8 cellular contexts compared by ENCODE assay signal in genomic region chr9:114291064-114291474, GRCh38. TPM values are rescaled to one million over a fixed set of nuclear protein-coding genes. Genes with fewer than 3 reads are reported as not detected.
DNase-seq lines count a peak whose midpoint lies in the region; ATAC-seq and TF ChIP-seq lines count a peak whose summit lies in the region.

No MANE protein-coding gene starts in this region.

- peak; percentile 80 to 95 (median 95) for TF ChIP-seq CTCF in HCT116 (IDR thresholded peaks at IDR 0.05 in 2 of 3, conservative IDR thresholded peaks at IDR 0.05 in 1 of 3; ENCODE audit: borderline replicate concordance in 1 of 3, insufficient read depth in 1 of 3, low read depth in 2 of 3, low read length in 2 of 3)
- peak; percentile 98 for TF ChIP-seq CTCF in PC-9 (conservative IDR thresholded peaks at IDR 0.05)
- peak; percentile 82 for TF ChIP-seq CTCF in fibroblast of the aortic adventitia (IDR thresholded peaks at IDR 0.05; ENCODE audit: insufficient read depth, low read length)
- peak; percentile 90 for TF ChIP-seq CTCF in neutrophil (IDR thresholded peaks at IDR 0.05)

- H3F3A ChIP-seq in PC-9 (ENCODE audit: insufficient read depth, low read depth) = no peaks in the 10 kb centered on the region

- H2AFZ ChIP-seq in HCT116 (ENCODE audit: low read depth, low read length, poor library complexity, severe bottlenecking) (no peak overlapping the region), PC-9 (no peak overlapping the region)

- H3K27ac ChIP-seq in HCT116 (ENCODE audit: low read depth, low read length) = no peak overlapping the region
- H3K27ac ChIP-seq in PC-9 = no peak overlapping the region
- no peak overlapping the region for H3K27ac ChIP-seq in neutrophil

- H4K20me1 ChIP-seq in HCT116 (ENCODE audit: insufficient read depth) (no peaks in the 10 kb centered on the region), PC-9 (ENCODE audit: insufficient read depth) (no peaks in the 10 kb centered on the region)

- H3K9me2 ChIP-seq in HCT116 (ENCODE audit: insufficient read depth) (no peaks in the 10 kb centered on the region), PC-9 (ENCODE audit: insufficient read depth) (no peaks in the 10 kb centered on the region)

- H3K4me3 ChIP-seq in HCT116 (replicated peaks in 1 of 2; ENCODE audit: low read depth in 1 of 2, low read length in 2 of 2) (no peak overlapping the region), PC-9 (no peak overlapping the region), fibroblast of the aortic adventitia (ENCODE audit: low read depth, low read length) (no peak overlapping the region), neutrophil (ENCODE audit: low read depth in 1 of 2, low read length in 1 of 2) (no peak overlapping the region)

- H3K4me2 ChIP-seq in HCT116 (ENCODE audit: low read length) = no peak overlapping the region
- no peak overlapping the region for H3K4me2 ChIP-seq in PC-9

- TF ChIP-seq POLR2A in HCT116 (IDR thresholded peaks at IDR 0.05; ENCODE audit: borderline replicate concordance, extremely low read depth, insufficient read depth, insufficient read length) = no peak

- H3K4me1 ChIP-seq in HCT116 (ENCODE audit: control insufficient read depth in 1 of 2, insufficient read depth in 2 of 2, low read length in 2 of 2) (no peaks in the 10 kb centered on the region), PC-9 (replicated peaks; ENCODE audit: insufficient read depth) (no peaks in the 10 kb centered on the region), neutrophil (ENCODE audit: control insufficient read depth in 1 of 2, insufficient read depth in 1 of 2, low read depth in 1 of 2, low read length in 1 of 2) (no peaks in the 10 kb centered on the region)

- CTCF ChIA-PET in HCT116 (lab: Charles Lee) (interaction anchor here (0.7 to 5.4 kb wide), 16 partner anchors 9 to 609 kb away, joined by 3 to 120 read pairs (median 4); partner anchors contain the start of gene COL27A1), PC-9 (lab: Charles Lee) (interaction anchor here (0.6 to 1.6 kb wide), 8 partner anchors 9 to 1016 kb away, joined by 3 to 18 read pairs (median 4); partner anchors contain the start of gene COL27A1)

- H3K9me3 ChIP-seq in HCT116 (ENCODE audit: control insufficient read depth in 1 of 2, insufficient read depth in 1 of 2, low read depth in 1 of 2, low read length in 2 of 2) = no peaks in the 10 kb centered on the region
- no peaks in the 10 kb centered on the region; the same call in 1 of the 2 replicates for H3K9me3 ChIP-seq in PC-9 (ENCODE audit: insufficient read depth, low read depth)
- peaks cover 3% of the 10 kb centered on the region for H3K9me3 ChIP-seq in neutrophil

- H3K27me3 ChIP-seq in HCT116 (ENCODE audit: insufficient read depth, low read length) (no peaks in the 10 kb centered on the region), PC-9 (ENCODE audit: insufficient read depth, low read depth) (peaks cover 9% of the 10 kb centered on the region; the same call in 1 of the 2 replicates), neutrophil (peaks cover 18% of the 10 kb centered on the region)

- peak; percentile 85 for ATAC-seq in HCT116
- no peak for ATAC-seq in GM18498 (IDR thresholded peaks at IDR 0.05; ENCODE audit: unreplicated experiment)

- H3K9ac ChIP-seq in HCT116 (ENCODE audit: low read length) = no peak overlapping the region

- BruUV-seq in HCT116 (replicated peaks; lab: Mats Ljungman, UMichigan) (no TSS peak), PC-9 (replicated peaks; lab: Mats Ljungman, UMichigan) (no TSS peak)

- H3K36me3 ChIP-seq in HCT116 (ENCODE audit: control insufficient read depth in 1 of 2, insufficient read depth in 2 of 2, low read length in 2 of 2) (peaks cover 0 to 8% of the 10 kb centered on the region in 2 experiments; a peak in 1 of 4 replicates), PC-9 (ENCODE audit: low read depth) (no peaks in the 10 kb centered on the region), neutrophil (no peaks in the 10 kb centered on the region)

- DNase-seq in CD1c-positive myeloid dendritic cell (ENCODE audit: extremely low spot score) = peak; percentile 79
- DNase-seq in HCT116 (ENCODE audit: low read depth, low spot score) = peak; percentile 51
- DNase-seq in PC-9 = peak in 1 of 2 experiments; percentile 70
- DNase-seq in activated T-helper 1 cell treated with Interleukin-2 at 50 U/mL for 16 hours (ENCODE audit: low read depth) = peak; percentile 52
- DNase-seq in fibroblast of the aortic adventitia (ENCODE audit: low read depth) = peak; percentile 74
- peak; percentile 91 for DNase-seq in superior temporal gyrus (ENCODE audit: extremely low spot score)

- POLR2A ChIA-PET in HCT116 (lab: Charles Lee) = no interaction called here
- POLR2A ChIA-PET in PC-9 (lab: Charles Lee; ENCODE audit: unreplicated experiment) = no interaction called here

- TF ChIP-seq RAD21 in HCT116 (IDR thresholded peaks at IDR 0.05; ENCODE audit: low read depth) = peak; percentile 95

- RAD21 ChIA-PET in HCT116 (lab: Charles Lee; ENCODE audit: low non-redundant PET in 1 of 2, low total read pairs in 2 of 2, uncharacterized antibody in 2 of 2, unreplicated experiment in 2 of 2) = interaction anchor here (0.6 to 2.5 kb wide), 10 partner anchors 12 to 209 kb away, joined by 3 to 19 read pairs (median 4); partner anchors contain the start of gene COL27A1 (in 1 of the 2)

- H3K79me2 ChIP-seq in HCT116 (ENCODE audit: insufficient read depth, low read length) = no peaks in the 10 kb centered on the region
- no peaks in the 10 kb centered on the region for H3K79me2 ChIP-seq in PC-9 (ENCODE audit: low read depth)

- intact Hi-C loops in HCT116 (cut with micrococcal nuclease) = loop anchor here (1.0 to 5.0 kb wide), 4 partner anchors 136 to 554 kb away; partner anchors contain the start of gene COL27A1
- intact Hi-C loops in PC-9 (cut with micrococcal nuclease; ENCODE audit: unreplicated experiment) = loop anchor here (1.0 to 2.0 kb wide), 4 partner anchors 136 to 554 kb away; partner anchors contain the start of gene COL27A1

TF ChIP-seq in HCT116, 20 proteins besides CTCF, POLR2A, EP300 and RAD21:
- TF ChIP-seq REST (IDR thresholded peaks at IDR 0.05; ENCODE audit: low read depth) (no peak), FOSL1 (IDR thresholded peaks at IDR 0.05; ENCODE audit: low read depth) (no peak), CEBPB (IDR thresholded peaks at IDR 0.05; ENCODE audit: low read depth) (no peak), EGR1 (IDR thresholded peaks at IDR 0.05; ENCODE audit: low read depth) (peak; percentile 42; the same call in 1 of the 2 replicates), EZH2phosphoT487 (IDR thresholded peaks at IDR 0.05; ENCODE audit: borderline replicate concordance) (no peak), SIN3A (IDR thresholded peaks at IDR 0.05; ENCODE audit: low read depth) (no peak)

RNA-seq across cellular contexts. Expression of gene ORM1, which starts 31.8 kb away (rescaled TPM):
- total RNA-seq in HCT116 (2021; ENCODE audit: unreplicated experiment) (5.6 TPM), PC-9 (2021) (not detected in 2 replicates), fibroblast of the aortic adventitia (ENCODE audit: low replicate concordance) (not detected in 2 replicates)
- polyA plus RNA-seq in HCT116 (2012) = 0.46 and 0.51 TPM in 2 replicates

RNA-seq across cellular contexts. Expression of gene ORM2, which starts 38.6 kb away (rescaled TPM):
- total RNA-seq in HCT116 (2021; ENCODE audit: unreplicated experiment) (0.59 TPM), PC-9 (2021) (not detected in 2 replicates), fibroblast of the aortic adventitia (ENCODE audit: low replicate concordance) (not detected in 2 replicates)
- polyA plus RNA-seq in HCT116 (2012) = 0.19 and 0.34 TPM in 2 replicates
